ENCODE assay signal across 23 cellular contexts in genomic region chr3:171451915-171452707, GRCh38.
"Had no signal": no experiment of that assay in that cellular context is flagged by ENCODE, and none has a peak within 500 bp of the region (broad histone marks: within the 10 kb centered on the region; RNA-seq: fewer than 3 reads in every experiment).

No MANE protein-coding gene starts in this region.

- ATAC-seq: activated T-cell treated with anti-CD3 and anti-CD28 coated beads, Interleukin-2, amount 50 U/mL, for 72 hours; effector memory CD8-positive, alpha-beta T cell; left lung; sciatic nerve; stimulated activated effector memory CD8-positive, alpha-beta T cell treated with anti-CD3 and anti-CD28 coated beads, Interleukin-12 subunit alpha, Interleukin-12 subunit beta, amount 100 ng/mL, for 72 hours had no signal

- H3K27ac ChIP-seq: ascending aorta, cardiac muscle cell, left lung, skin epidermis, thoracic aorta, vagina had no signal

- H3K27me3 ChIP-seq: ascending aorta, cardiac muscle cell, vagina had no signal

- H3K4me3 ChIP-seq: ascending aorta, cardiac muscle cell, left lung, skin epidermis, thoracic aorta, vagina had no signal

- H3K4me1 ChIP-seq: ascending aorta, vagina had no signal

- H3K9me3 ChIP-seq: ascending aorta, left lung, thoracic aorta, vagina had no signal

- DNase-seq: activated B cell treated with CpG ODN at 0.5 μM for 24 hours; activated CD4-positive, alpha-beta T cell treated with anti-CD3 and anti-CD28 coated beads, Interleukin-2, amount 50 U/mL, for 4 hours; activated effector memory CD4-positive, alpha-beta T cell treated with Interleukin-2 at 50 U/mL for 16 hours; activated naive CD4-positive, alpha-beta T cell treated with Interleukin-2 at 50 U/mL for 16 hours; activated naive CD8-positive, alpha-beta T cell treated with anti-CD3 and anti-CD28 coated beads, Interleukin-2, amount 10 ng/mL, durations not matched to agents 7 days and 5 days; activated T-cell treated with anti-CD3 and anti-CD28 coated beads for 4 hours; activated T-cell treated with anti-CD3 and anti-CD28 coated beads, Interleukin-2, amount 50 U/mL, for 72 hours; cortex of kidney; effector memory CD8-positive, alpha-beta T cell; erythroblast; head of caudate nucleus; kidney glomerular epithelial cell; left lung; posterior cingulate gyrus; stimulated activated CD4-positive, alpha-beta T cell treated with anti-CD3 and anti-CD28 coated beads, Interleukin-4, amount 100 ng/mL, for 24 hours; T-helper 1 cell had no signal

- H3K36me3 ChIP-seq: ascending aorta, cardiac muscle cell, left lung, thoracic aorta, vagina had no signal
